In genomic region chr18:2510416-2510815, GRCh38 we compare ENCODE assay signal across 24 cellular contexts.
A peak's percentile ranks its signal among the peaks of the same experiment; 100 is the strongest.
DNase-seq lines count a peak whose midpoint lies in the region; ATAC-seq, FAIRE-seq and TF ChIP-seq lines count a peak whose summit lies in the region.
"Had no signal": no experiment of that assay in that cellular context is flagged by ENCODE, and none has a peak within 500 bp of the region (broad histone marks: within the 10 kb centered on the region; RNA-seq: fewer than 3 reads in every experiment).

No MANE protein-coding gene starts in this region.

- H3K9me3 ChIP-seq in astrocyte (ENCODE audit: insufficient read depth, low read depth, low read length), result no peaks in the 10 kb centered on the region
- H3K9me3 ChIP-seq in smooth muscle cell (replicated peaks; ENCODE audit: low read depth), result no peaks in the 10 kb centered on the region
- H3K9me3 ChIP-seq: A549; BE2C; BLaER1 treated with 17β-estradiol and CSF1 and Interleukin-3, amounts not matched to agents 10 nM and 100 nM had no signal

- H3K4me2 ChIP-seq in astrocyte (ENCODE audit: low read length) (no peak overlapping the region), smooth muscle cell (no peak overlapping the region)
- H3K4me2 ChIP-seq: A549; BLaER1 treated with 17β-estradiol and CSF1 and Interleukin-3, amounts not matched to agents 10 nM and 100 nM; GM23338 had no signal

- H3K4me3 Mint-ChIP-seq in astrocyte (ENCODE audit: unreplicated experiment), result no peak overlapping the region
- H3K4me3 Mint-ChIP-seq: CD14-positive monocyte; CD4-positive, alpha-beta T cell; CD8-positive, alpha-beta memory T cell; GM23338; H9 had no signal

- ATAC-seq in GM18907 (IDR thresholded peaks at IDR 0.05; ENCODE audit: unreplicated experiment), result no peak
- ATAC-seq: A549, GM12878, GM23338, HCT116 had no signal

- TF ChIP-seq CTCF in astrocyte (IDR thresholded peaks at IDR 0.05; ENCODE audit: insufficient read depth, low read depth, low read length) (no peak), smooth muscle cell (IDR thresholded peaks at IDR 0.05; ENCODE audit: borderline replicate concordance, insufficient read depth, poor library complexity, severe bottlenecking) (no peak)

- H3K27me3 Mint-ChIP-seq in astrocyte (ENCODE audit: low read depth, unreplicated experiment), result no peaks in the 10 kb centered on the region
- H3K27me3 Mint-ChIP-seq: CD4-positive, alpha-beta T cell; CD8-positive, alpha-beta memory T cell had no signal

- H3K27ac ChIP-seq in astrocyte (ENCODE audit: low read depth, low read length), result no peak overlapping the region
- H3K27ac ChIP-seq in smooth muscle cell (ENCODE audit: low read depth), result no peak overlapping the region
- H3K27ac ChIP-seq: A549; BLaER1 treated with 17β-estradiol and CSF1 and Interleukin-3, amounts not matched to agents 10 nM and 100 nM had no signal

- peaks cover 3% of the 10 kb centered on the region for H3F3A ChIP-seq in smooth muscle cell (ENCODE audit: low read depth)

- H3K4me1 ChIP-seq in astrocyte (ENCODE audit: insufficient read depth, low read length) (peaks cover 5% of the 10 kb centered on the region), smooth muscle cell (ENCODE audit: low read depth) (no peaks in the 10 kb centered on the region)
- H3K4me1 ChIP-seq: BE2C had no signal

- DNase-seq in M059J (ENCODE audit: low read depth) (peak; percentile 48), astrocyte (ENCODE audit: low read depth) (peak; percentile 62), fibroblast of gingiva (ENCODE audit: low read depth) (peak; percentile 26), smooth muscle cell (lab: John Stamatoyannopoulos, UW; ENCODE audit: unreplicated experiment) (no peak), NOMO-1 treated with dmso at 0.1 percent for 144 hours (lab: John Stamatoyannopoulos, UW; ENCODE audit: unreplicated experiment) (no peak)
- DNase-seq in activated CD4-positive, CD25-positive, alpha-beta regulatory T cell treated with anti-CD3 and anti-CD28 coated beads, Interleukin-2, amount 50 U/mL, for 72 hours, result no peak
- DNase-seq: 8988T; ACHN; AML-193; BE2C; CD4-positive, alpha-beta T cell; CD8-positive, alpha-beta memory T cell; DMS79; EL; GDM1; H9 had no signal

- H3K4me3 ChIP-seq in astrocyte (ENCODE audit: insufficient read depth, low read depth, low read length), result no peak overlapping the region
- H3K4me3 ChIP-seq in smooth muscle cell, result no peak overlapping the region
- H3K4me3 ChIP-seq: A549; BLaER1 treated with 17β-estradiol and CSF1 and Interleukin-3, amounts not matched to agents 10 nM and 100 nM; GM12878; GM23338 had no signal

- no peak for FAIRE-seq in astrocyte (lab: Jason Lieb, UNC)
- FAIRE-seq: A549, D721Med, GM12878 had no signal

- no peaks in the 10 kb centered on the region for H3K36me3 ChIP-seq in astrocyte (ENCODE audit: insufficient read depth, low read length)
- no peaks in the 10 kb centered on the region for H3K36me3 ChIP-seq in smooth muscle cell (ENCODE audit: low read depth)
- H3K36me3 ChIP-seq: BE2C; BLaER1 treated with 17β-estradiol and CSF1 and Interleukin-3, amounts not matched to agents 10 nM and 100 nM had no signal

- H3K27me3 ChIP-seq in astrocyte (ENCODE audit: insufficient read depth, low read length) (no peaks in the 10 kb centered on the region), smooth muscle cell (ENCODE audit: low read depth) (no peaks in the 10 kb centered on the region)
- H3K27me3 ChIP-seq: BE2C; BLaER1 treated with 17β-estradiol and CSF1 and Interleukin-3, amounts not matched to agents 10 nM and 100 nM had no signal

- WGBS in smooth muscle cell (ENCODE audit: low lambda C conversion rate), result 92% methylated on average over 6 of the region's 6 CpGs

- H2AFZ ChIP-seq in astrocyte (ENCODE audit: low read depth, low read length), result no peak overlapping the region
- H2AFZ ChIP-seq in smooth muscle cell (ENCODE audit: low read depth), result peak overlapping the region; percentile 32
- H2AFZ ChIP-seq: GM23338 had no signal

- H3K4me1 Mint-ChIP-seq in astrocyte (ENCODE audit: low read depth, unreplicated experiment), result peaks cover 10% of the 10 kb centered on the region
- H3K4me1 Mint-ChIP-seq: GM23338, H9 had no signal

- no peaks in the 10 kb centered on the region for H3K9me3 Mint-ChIP-seq in astrocyte (ENCODE audit: unreplicated experiment)
- H3K9me3 Mint-ChIP-seq: CD8-positive, alpha-beta memory T cell; GM23338; H9 had no signal

- H4K20me1 ChIP-seq in astrocyte (ENCODE audit: insufficient read depth, low read length), result no peaks in the 10 kb centered on the region
- no peaks in the 10 kb centered on the region for H4K20me1 ChIP-seq in smooth muscle cell (ENCODE audit: low read depth)
- H4K20me1 ChIP-seq: BLaER1 treated with 17β-estradiol and CSF1 and Interleukin-3, amounts not matched to agents 10 nM and 100 nM had no signal

- H3K27ac Mint-ChIP-seq in astrocyte (ENCODE audit: unreplicated experiment), result no peak overlapping the region
- H3K27ac Mint-ChIP-seq: CD14-positive monocyte; CD4-positive, alpha-beta T cell; CD8-positive, alpha-beta memory T cell; GM23338; H9 had no signal

- H3K9ac ChIP-seq in astrocyte (ENCODE audit: low read length), result no peak overlapping the region
- H3K9ac ChIP-seq in smooth muscle cell (ENCODE audit: low read depth), result no peak overlapping the region
- H3K9ac ChIP-seq: BLaER1 treated with 17β-estradiol and CSF1 and Interleukin-3, amounts not matched to agents 10 nM and 100 nM had no signal

- H3K79me2 ChIP-seq in astrocyte (ENCODE audit: insufficient read depth, low read length) (no peaks in the 10 kb centered on the region), smooth muscle cell (ENCODE audit: low read depth) (no peaks in the 10 kb centered on the region)

- no peaks in the 10 kb centered on the region for H3K36me3 Mint-ChIP-seq in astrocyte (ENCODE audit: low read depth, unreplicated experiment)
- H3K36me3 Mint-ChIP-seq: CD14-positive monocyte had no signal

Comparison
In these comparisons a context has a peak if more than half of its experiments do, and no peak if none do; other contexts are left out.
1. DNase-seq: peak in M059J (single experiment), astrocyte (single experiment) and fibroblast of gingiva (single experiment); none in smooth muscle cell (single experiment), NOMO-1 treated with dmso at 0.1 percent for 144 hours (single experiment) and activated CD4-positive, CD25-positive, alpha-beta regulatory T cell treated with anti-CD3 and anti-CD28 coated beads, Interleukin-2, amount 50 U/mL, for 72 hours (single experiment).